In genomic region chr1:156080598-156081173, GRCh38 we compare ENCODE assay signal across 1 cellular context.
TF ChIP-seq lines count a peak whose summit lies in the region.

No MANE protein-coding gene starts in this region.

TF ChIP-seq in HepG2, 621 proteins besides CTCF, POLR2A, EP300 and RAD21:
- TF ChIP-seq ZMYM4 (CRISPR knock-in tag; IDR thresholded peaks at IDR 0.05), result no peak
- no peak for TF ChIP-seq NR1H2 (CRISPR knock-in tag; IDR thresholded peaks at IDR 0.05; ENCODE audit: borderline replicate concordance, low read depth)
- TF ChIP-seq ZFP62 (CRISPR knock-in tag; IDR thresholded peaks at IDR 0.05), result no peak
- TF ChIP-seq FOXC1 (CRISPR knock-in tag; IDR thresholded peaks at IDR 0.05; ENCODE audit: borderline replicate concordance), result 0 out of 2 replicates have a peak, but pooled peaks have one; percentile 7
- TF ChIP-seq ZBTB4 (CRISPR knock-in tag; IDR thresholded peaks at IDR 0.05; ENCODE audit: borderline replicate concordance), result 0 out of 2 replicates have a peak, but pooled peaks have one; percentile 24
- 0 out of 2 replicates have a peak, but pooled peaks have one; percentile 33 for TF ChIP-seq ZNF350 (CRISPR knock-in tag; IDR thresholded peaks at IDR 0.05; ENCODE audit: borderline replicate concordance, low read depth)
